8 cellular contexts compared by ENCODE assay signal in genomic region chr12:31749024-31749704, GRCh38. TPM values are rescaled to one million over a fixed set of nuclear protein-coding genes. Genes with fewer than 3 reads are reported as not detected.
DNase-seq lines count a peak whose midpoint lies in the region; ATAC-seq, FAIRE-seq and TF ChIP-seq lines count a peak whose summit lies in the region.

No MANE protein-coding gene starts in this region.

- H3K27ac ChIP-seq in body of pancreas (peak overlapping the region; percentile 57 to 85 (median 66)), HepG2 (ENCODE audit: extremely low read length, insufficient read depth, low read length) (peak overlapping the region; percentile 95)

- no peak for TF ChIP-seq POLR2A in body of pancreas (IDR thresholded peaks at IDR 0.05)
- TF ChIP-seq POLR2A in HepG2 (IDR thresholded peaks at IDR 0.05; ENCODE audit: insufficient read depth in 1 of 2, low read depth in 2 of 2, low read length in 2 of 2): no peak

- peak; percentile 42 for DNase-seq in NAMALWA (ENCODE audit: low spot score)
- peak; percentile 88 for DNase-seq in SKM-1 treated with dmso at 0.1 percent for 144 hours (lab: John Stamatoyannopoulos, UW; ENCODE audit: unreplicated experiment)
- peak; percentile 83 to 95 (median 89) for DNase-seq in body of pancreas
- DNase-seq in HepG2 (ENCODE audit: low spot score): peak; percentile 99
- DNase-seq in stimulated activated CD8-positive, alpha-beta memory T cell treated with anti-CD3 and anti-CD28 coated beads, Interleukin-4, amount 100 ng/mL, for 24 hours (ENCODE audit: low read depth): peak; percentile 46
- no peak for DNase-seq in SK-N-DZ (ENCODE audit: low spot score)

- BruUV-seq in HepG2 (replicated peaks; lab: Mats Ljungman, UMichigan): no TSS peak

- TF ChIP-seq RAD21 in HepG2 (CRISPR knock-in tag; IDR thresholded peaks at IDR 0.05): peak; percentile 26; the same call in 1 of the 2 replicates

- H3K9ac ChIP-seq in HepG2 (ENCODE audit: insufficient read depth, low read depth, low read length): peak overlapping the region; percentile 57

- peak; percentile 99 for FAIRE-seq in HepG2 (lab: Jason Lieb, UNC)

- peak overlapping the region; percentile 16; the same call in 1 of the 2 replicates for H3K4me2 ChIP-seq in HepG2 (ENCODE audit: low read depth, low read length)

- TF ChIP-seq CTCF in body of pancreas (IDR thresholded peaks at IDR 0.05): no peak
- TF ChIP-seq CTCF in HepG2 (CRISPR knock-in tag; IDR thresholded peaks at IDR 0.05): no peak

- POLR2A ChIA-PET in HepG2 (lab: Yijun Ruan, JAX): interaction anchor here (0.5 to 1.9 kb wide), 7 partner anchors 12 to 184 kb away, joined by 3 to 21 read pairs (median 7); partner anchors contain the start of gene AMN1

- WGBS in body of pancreas, 2 donors: 13 to 18% methylated on average over 5 of the region's 5 CpGs
- 10% methylated on average over 5 of the region's 5 CpGs for WGBS in HepG2 (ENCODE audit: low lambda C conversion rate)

- in situ Hi-C loops in HepG2 (cut with HindIII; ENCODE audit: extremely low pct_ligation_motif_present, low pct_unique_long_range_greater_than_20kb): no loop called here

- no peaks in the 10 kb centered on the region for H3K79me2 ChIP-seq in HepG2 (ENCODE audit: insufficient read depth, low read length)

- H4K20me1 ChIP-seq in HepG2 (ENCODE audit: insufficient read depth, low read length): no peaks in the 10 kb centered on the region

- H3K4me1 ChIP-seq in body of pancreas (peaks cover 16% of the 10 kb centered on the region), HepG2 (ENCODE audit: insufficient read depth, low read length) (peaks cover 51% of the 10 kb centered on the region)

- no peaks in the 10 kb centered on the region for H3K9me3 ChIP-seq in body of pancreas
- peaks cover 7% of the 10 kb centered on the region for H3K9me3 ChIP-seq in HepG2 (ENCODE audit: low read length)

- intact Hi-C loops in body of pancreas (cut with DNase I) (no loop called here), HepG2 (cut with micrococcal nuclease; ENCODE audit: unreplicated experiment) (loop anchor here (2.0 to 5.0 kb wide), 2 partner anchors 20 to 37 kb away; partner anchors contain the start of gene AMN1)

- CTCF ChIA-PET in HepG2 (lab: Yijun Ruan, JAX; ENCODE audit: low intra/inter-chr PET ratio, low total read pairs): no interaction called here

- no peak overlapping the region for H2AFZ ChIP-seq in HepG2 (ENCODE audit: low read length)

- peak; percentile 98 for TF ChIP-seq EP300 in HepG2 (IDR thresholded peaks at IDR 0.05; ENCODE audit: low read depth in 2 of 2, low read length in 2 of 2)
- peak; percentile 97 for TF ChIP-seq EP300 in HepG2 (CRISPR knock-in tag; IDR thresholded peaks at IDR 0.05; ENCODE audit: borderline replicate concordance)

- no peak overlapping the region for H3K4me3 ChIP-seq in body of pancreas
- no peak overlapping the region for H3K4me3 ChIP-seq in HepG2 (replicated peaks in 1 of 3; ENCODE audit: insufficient read depth in 1 of 3, low read depth in 2 of 3, low read length in 3 of 3)

- H3K36me3 ChIP-seq in body of pancreas (replicated peaks in 1 of 2; ENCODE audit: insufficient read depth in 1 of 2, low read depth in 2 of 2) (no peaks in the 10 kb centered on the region), HepG2 (replicated peaks in 1 of 2; ENCODE audit: control insufficient read depth in 1 of 2, insufficient read depth in 2 of 2, low read length in 2 of 2) (no peaks in the 10 kb centered on the region)

- ATAC-seq in GM18502 (IDR thresholded peaks at IDR 0.05; ENCODE audit: poor library complexity, unreplicated experiment): peak; percentile 83
- peak; percentile 84 for ATAC-seq in HG02678 (IDR thresholded peaks at IDR 0.05; ENCODE audit: unreplicated experiment)
- peak; percentile 99 for ATAC-seq in body of pancreas
- ATAC-seq in HepG2: peak; percentile 97

- H3K27me3 ChIP-seq in body of pancreas: no peaks in the 10 kb centered on the region
- no peaks in the 10 kb centered on the region for H3K27me3 ChIP-seq in HepG2 (ENCODE audit: control insufficient read depth in 1 of 2, insufficient read depth in 2 of 2, low read length in 2 of 2)

TF ChIP-seq in HepG2, 621 proteins besides CTCF, POLR2A, EP300 and RAD21 (continues in another document):
- TF ChIP-seq ZBTB26 (CRISPR knock-in tag; IDR thresholded peaks at IDR 0.05; ENCODE audit: borderline replicate concordance): peak; percentile 59; the same call in 1 of the 2 replicates
- TF ChIP-seq DDIT3 (CRISPR knock-in tag; IDR thresholded peaks at IDR 0.05): peak; percentile 93; the same call in 1 of the 2 replicates
- peak; percentile 66; the same call in 1 of the 2 replicates for TF ChIP-seq ZHX1 (CRISPR knock-in tag; IDR thresholded peaks at IDR 0.05; ENCODE audit: low read depth)
- TF ChIP-seq ZNF121 (CRISPR knock-in tag; IDR thresholded peaks at IDR 0.05): no peak
- TF ChIP-seq ZNF614 (CRISPR knock-in tag; IDR thresholded peaks at IDR 0.05; ENCODE audit: borderline replicate concordance): peak; percentile 97
- no peak for TF ChIP-seq PRPF4 (IDR thresholded peaks at IDR 0.05; ENCODE audit: low read depth, low read length, poor library complexity, severe bottlenecking)
- TF ChIP-seq ZNF101 (CRISPR knock-in tag; IDR thresholded peaks at IDR 0.05; ENCODE audit: borderline replicate concordance, low read depth): no peak

RNA-seq across cellular contexts. Expression of gene AMN1, which starts 20.3 kb away (rescaled TPM):
- 10 to 100 TPM in 1 of 2 donors, 1 to 10 TPM in 1; 6.5 to 13.2 TPM for total RNA-seq in body of pancreas
- total RNA-seq in HepG2 (2016; rRNA removed; fragmentation: Illumina TruSeq; extraction: Trizol): 7.5 and 11.3 TPM in 2 replicates
- total RNA-seq in HepG2 (2016; cell fraction: cytosol; rRNA removed; fragmentation: Illumina TruSeq; extraction: Trizol; ENCODE audit: low read depth): 7.7 and 9.1 TPM in 2 replicates
- 8.3 and 9.6 TPM in 2 replicates for total RNA-seq in HepG2 (2016; cell fraction: insoluble cytoplasmic fraction; rRNA removed; fragmentation: Illumina TruSeq; extraction: Trizol)
- 8.9 and 9.0 TPM in 2 replicates for total RNA-seq in HepG2 (2016; cell fraction: membrane; rRNA removed; fragmentation: Illumina TruSeq; extraction: Trizol)
- total RNA-seq in HepG2 (2016; cell fraction: nucleus; rRNA removed; fragmentation: Illumina TruSeq; extraction: Trizol): 6.7 and 6.8 TPM in 2 replicates
- polyA plus RNA-seq in HepG2 (2011; rRNA removed): 26.3 and 26.5 TPM in 2 replicates
- 13.9 and 26.8 TPM in 2 replicates for polyA plus RNA-seq in HepG2 (2011; cell fraction: cytosol; rRNA removed)
- polyA plus RNA-seq in HepG2 (2011; cell fraction: nucleus; rRNA removed): 10.6 and 16.4 TPM in 2 replicates
- polyA plus RNA-seq in HepG2 (2012): 20.1 and 34.9 TPM in 2 replicates
- polyA plus RNA-seq in HepG2 (2016; cell fraction: cytosol; fragmentation: Illumina TruSeq; extraction: Trizol; ENCODE audit: low read depth): 3.8 and 4.5 TPM in 2 replicates
- 9.2 and 10.1 TPM in 2 replicates for polyA plus RNA-seq in HepG2 (2016; cell fraction: insoluble cytoplasmic fraction; fragmentation: Illumina TruSeq; extraction: Trizol; ENCODE audit: low read depth)
- 7.3 and 8.2 TPM in 2 replicates for polyA plus RNA-seq in HepG2 (2016; cell fraction: membrane; fragmentation: Illumina TruSeq; extraction: Trizol; ENCODE audit: low read depth)
- polyA plus RNA-seq in HepG2 (2016; cell fraction: nucleus; fragmentation: Illumina TruSeq; extraction: Trizol; ENCODE audit: insufficient read depth, low read depth): 8.4 and 8.8 TPM in 2 replicates
- polyA minus RNA-seq in HepG2 (2011; rRNA and poly(A)+ RNA removed; ENCODE audit: low replicate concordance): 3.4 and 6.6 TPM in 2 replicates
- polyA minus RNA-seq in HepG2 (2011; cell fraction: cytosol; rRNA and poly(A)+ RNA removed): 9.8 and 12.4 TPM in 2 replicates
- 15.1 and 20.8 TPM in 2 replicates for polyA minus RNA-seq in HepG2 (2011; cell fraction: nucleus; rRNA and poly(A)+ RNA removed)
- 27.1 and 27.5 TPM in 2 replicates for polyA plus RNA-seq in SK-N-DZ (2014; cell fraction: cytosol; rRNA removed)
- 22.5 and 30.0 TPM in 2 replicates for polyA plus RNA-seq in SK-N-DZ (2014; cell fraction: nucleus; rRNA removed)
